1 cellular context compared by ENCODE assay signal in genomic region chr6:6825153-6825847, GRCh38.
TF ChIP-seq lines count a peak whose summit lies in the region.

No MANE protein-coding gene starts in this region.

TF ChIP-seq in HCT116, 20 proteins besides CTCF, POLR2A, EP300 and RAD21:
- TF ChIP-seq TCF7L2 (IDR thresholded peaks at IDR 0.05; ENCODE audit: borderline replicate concordance, extremely low read depth, insufficient read depth, insufficient read length), result peak; percentile 52
- peak; percentile 44; the same call in 1 of the 2 replicates for TF ChIP-seq POLR2AphosphoS5 (IDR thresholded peaks at IDR 0.05; ENCODE audit: low read depth, low read length)
- TF ChIP-seq JUND (IDR thresholded peaks at IDR 0.05), result no peak
- peak; percentile 74 for TF ChIP-seq YY1 (IDR thresholded peaks at IDR 0.05; ENCODE audit: extremely low read depth, insufficient replicate concordance, low read depth, low read length)
